Comparison of ENCODE assay signal across 18 cellular contexts in genomic region chr20:37852666-37853065, GRCh38. TPM values are rescaled to one million over a fixed set of nuclear protein-coding genes. Genes with fewer than 3 reads are reported as not detected.
A peak's percentile ranks its signal among the peaks of the same experiment; 100 is the strongest.
DNase-seq lines count a peak whose midpoint lies in the region; ATAC-seq and TF ChIP-seq lines count a peak whose summit lies in the region.
"Had no signal": no experiment of that assay in that cellular context is flagged by ENCODE, and none has a peak within 500 bp of the region (broad histone marks: within the 10 kb centered on the region; RNA-seq: fewer than 3 reads in every experiment).

No MANE protein-coding gene starts in this region.

- H3K4me3 ChIP-seq in MG63: no peak overlapping the region
- H3K4me3 ChIP-seq: A549 had no signal

- DNase-seq in HT1080 (ENCODE audit: low read depth): peak; percentile 8
- DNase-seq in MG63: peak; percentile 64
- peak; percentile 7 for DNase-seq in dermis blood vessel endothelial cell
- DNase-seq in Right ventricle myocardium superior: no peak
- no peak for DNase-seq in GM20000 (ENCODE audit: low spot score)
- DNase-seq: AML-193; CD4-positive, alpha-beta memory T cell; DMS153; DMS79; GF-D8; HCEC 1CT; Kasumi-1; KBM-7 had no signal

- H3K9me3 ChIP-seq in MG63: no peaks in the 10 kb centered on the region
- H3K9me3 ChIP-seq: A549 had no signal

- ATAC-seq in Right ventricle myocardium superior (ENCODE audit: poor library complexity) (no peak), HG02973 (IDR thresholded peaks at IDR 0.05; ENCODE audit: unreplicated experiment) (no peak), HG02884 (IDR thresholded peaks at IDR 0.05; ENCODE audit: unreplicated experiment) (no peak)
- ATAC-seq: A549 had no signal

- no peak for TF ChIP-seq CTCF in GM20000 (IDR thresholded peaks at IDR 0.05; ENCODE audit: extremely low read depth, missing control alignments)

- H3K36me3 ChIP-seq in MG63: peaks cover 9% of the 10 kb centered on the region

- intact Hi-C loops in Right ventricle myocardium superior (cut with DNase I): no loop called here

- H3K27me3 ChIP-seq in MG63: no peaks in the 10 kb centered on the region

RNA-seq across cellular contexts. Expression of gene VSTM2L, which starts 50.3 kb away (rescaled TPM):
- 0.27 TPM in 2 replicates for total RNA-seq in HT1080 (2014; rRNA removed; shearing (Covaris generic))
- 0.93 and 2.3 TPM in 2 replicates for polyA plus RNA-seq in HT1080 (2015; cell fraction: cytosol; rRNA removed)
- polyA plus RNA-seq in HT1080 (2015; cell fraction: nucleus; rRNA removed): 0.41 and 1.1 TPM in 2 replicates
- 0.81 and 4.0 TPM in 2 replicates for total RNA-seq in MG63 (2014; rRNA removed; shearing (Covaris generic); ENCODE audit: low replicate concordance)
- 0.51 TPM in 1 of 2 replicates, not detected in the other for total RNA-seq in dermis blood vessel endothelial cell
- total RNA-seq in Right ventricle myocardium superior: 17.0 TPM
- total RNA-seq: CD4-positive, alpha-beta memory T cell had no signal
- polyA plus RNA-seq: CD14-positive monocyte; CD4-positive, alpha-beta memory T cell; IgD-negative memory B cell had no signal

Comparison
In these comparisons a context has a peak if more than half of its experiments do, and no peak if none do; other contexts are left out.
1. DNase-seq: peak in HT1080 (single experiment), MG63 (single experiment) and dermis blood vessel endothelial cell (single experiment); none in Right ventricle myocardium superior (single experiment) and GM20000 (single experiment).